27 cellular contexts compared by ENCODE assay signal in the genomic region with DNA sequence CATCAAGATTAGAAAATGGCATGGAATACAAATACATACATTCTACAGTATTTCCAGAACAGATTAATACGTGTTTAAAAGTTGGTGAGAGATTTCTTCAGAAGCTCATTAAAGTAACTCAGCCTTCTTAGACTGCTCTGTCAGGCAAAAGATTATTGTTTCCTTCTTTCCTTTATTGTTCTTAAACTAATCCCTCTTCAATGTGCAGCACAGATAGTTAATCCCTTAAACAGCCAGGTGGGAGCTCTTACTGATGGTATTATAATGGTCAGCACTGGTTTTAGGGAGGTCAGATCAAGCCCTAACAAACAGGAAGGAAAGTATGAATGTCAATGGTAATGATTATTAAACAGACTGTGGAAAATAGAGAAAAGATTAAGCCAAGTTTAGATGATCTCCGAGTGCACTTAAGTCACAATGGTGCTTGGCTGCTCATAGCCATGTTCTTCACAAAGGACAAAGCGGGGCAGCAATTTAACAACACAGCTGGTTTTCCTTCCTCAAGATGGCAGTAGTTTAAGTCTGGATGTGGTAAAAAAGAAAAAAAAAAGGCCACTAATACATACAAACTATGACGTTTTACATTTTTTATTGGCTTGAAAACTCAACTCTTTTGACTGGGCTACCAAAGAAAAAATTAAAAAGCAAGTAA.
"Had no signal": no experiment of that assay in that cellular context is flagged by ENCODE, and none has a peak within 500 bp of the region (broad histone marks: within the 10 kb centered on the region; RNA-seq: fewer than 3 reads in every experiment).

No MANE protein-coding gene starts in this region.

- H3K36me3 Mint-ChIP-seq: activated naive CD8-positive, alpha-beta T cell; memory B cell; stimulated activated memory B cell treated with anti-CD40 and anti-IgM and Interleukin-4, amounts not matched to agents 10 μg/mL and 1 μg/mL and 100 μg/mL, for 72 hours had no signal

- H3K4me1 Mint-ChIP-seq: memory B cell; nephron progenitor cell; stimulated activated memory B cell treated with anti-CD40 and anti-IgM and Interleukin-4, amounts not matched to agents 10 μg/mL and 1 μg/mL and 100 μg/mL, for 72 hours had no signal

- H3K4me3 ChIP-seq: adrenal gland, ascending aorta, dorsolateral prefrontal cortex, esophagus squamous epithelium, gastrocnemius medialis, heart left ventricle, uterus had no signal

- H3K9me3 Mint-ChIP-seq: stimulated activated memory B cell treated with anti-CD40 and anti-IgM and Interleukin-4, amounts not matched to agents 10 μg/mL and 1 μg/mL and 100 μg/mL, for 72 hours had no signal

- H3K4me3 Mint-ChIP-seq: activated CD8-positive, alpha-beta T cell treated with anti-CD3 and anti-CD28 coated beads, Interleukin-2, amount 10 ng/mL, durations not matched to agents 7 days and 5 days; activated naive CD8-positive, alpha-beta T cell; effector memory CD8-positive, alpha-beta T cell; memory B cell; nephron progenitor cell; stimulated activated memory B cell treated with anti-CD40 and anti-IgM and Interleukin-4, amounts not matched to agents 10 μg/mL and 1 μg/mL and 100 μg/mL, for 72 hours had no signal

- H3K27me3 ChIP-seq: adrenal gland, ascending aorta, brain microvascular endothelial cell, esophagus squamous epithelium, gastrocnemius medialis, heart left ventricle, uterus had no signal

- ATAC-seq: activated CD8-positive, alpha-beta T cell treated with anti-CD3 and anti-CD28 coated beads, Interleukin-2, amount 10 ng/mL, durations not matched to agents 7 days and 5 days; effector memory CD8-positive, alpha-beta T cell; gastrocnemius medialis; heart left ventricle; left cardiac atrium; sciatic nerve; stimulated activated memory B cell treated with anti-CD40 and anti-IgM and Interleukin-4, amounts not matched to agents 10 μg/mL and 1 μg/mL and 100 μg/mL, for 72 hours had no signal

- H3K27ac Mint-ChIP-seq: activated CD8-positive, alpha-beta T cell treated with anti-CD3 and anti-CD28 coated beads, Interleukin-2, amount 10 ng/mL, durations not matched to agents 7 days and 5 days; activated naive CD8-positive, alpha-beta T cell; effector memory CD8-positive, alpha-beta T cell; memory B cell; nephron progenitor cell; stimulated activated memory B cell treated with anti-CD40 and anti-IgM and Interleukin-4, amounts not matched to agents 10 μg/mL and 1 μg/mL and 100 μg/mL, for 72 hours had no signal

- H3K27me3 Mint-ChIP-seq: activated naive CD8-positive, alpha-beta T cell; effector memory CD8-positive, alpha-beta T cell; memory B cell; stimulated activated memory B cell treated with anti-CD40 and anti-IgM and Interleukin-4, amounts not matched to agents 10 μg/mL and 1 μg/mL and 100 μg/mL, for 72 hours had no signal

- DNase-seq: activated CD4-positive, alpha-beta T cell treated with anti-CD3 and anti-CD28 coated beads for 1 hour; activated CD4-positive, alpha-beta T cell treated with anti-CD3 and anti-CD28 coated beads, Interleukin-2, amount 50 U/mL, for 1 hour; activated CD8-positive, alpha-beta T cell treated with anti-CD3 and anti-CD28 coated beads, Interleukin-2, amount 10 ng/mL, durations not matched to agents 7 days and 5 days; activated gamma-delta T cell treated with Interleukin-2 at 50 U/mL for 16 hours; adrenal gland; brain microvascular endothelial cell; caudate nucleus; dorsolateral prefrontal cortex; effector memory CD8-positive, alpha-beta T cell; esophagus squamous epithelium; gastrocnemius medialis; heart left ventricle; islet precursor cell; left cardiac atrium; nephron progenitor cell; occipital lobe; posterior cingulate gyrus; small intestine; stimulated activated CD4-positive, alpha-beta T cell treated with anti-CD3 and anti-CD28 coated beads, Interleukin-2, amount 100 ng/mL, for 24 hours; T-helper 2 cell; trophoblast cell; uterus had no signal

- H3K36me3 ChIP-seq: adrenal gland, ascending aorta, brain microvascular endothelial cell, esophagus squamous epithelium, gastrocnemius medialis, heart left ventricle, uterus had no signal
